ENCODE assay signal across 8 cellular contexts in genomic region chr9:134390537-134390936, GRCh38.
DNase-seq lines count a peak whose midpoint lies in the region; ATAC-seq lines count a peak whose summit lies in the region.

No MANE protein-coding gene starts in this region.

- H3K36me3 Mint-ChIP-seq in CD4-positive, alpha-beta memory T cell: no peaks in the 10 kb centered on the region
- peaks cover 3% of the 10 kb centered on the region for H3K36me3 Mint-ChIP-seq in activated CD4-positive, alpha-beta T cell treated with anti-CD3 and anti-CD28 coated beads, Interleukin-2, amount 10 ng/mL, durations not matched to agents 24 days and 14 days (ENCODE audit: low read depth)
- H3K36me3 Mint-ChIP-seq in memory B cell: no peaks in the 10 kb centered on the region

- peaks cover 30 to 60% (median 47%) of the 10 kb centered on the region in 4 donors for H3K4me1 Mint-ChIP-seq in CD4-positive, alpha-beta memory T cell
- H3K4me1 Mint-ChIP-seq in activated CD4-positive, alpha-beta T cell treated with anti-CD3 and anti-CD28 coated beads, Interleukin-2, amount 10 ng/mL, durations not matched to agents 24 days and 14 days: peaks cover 32% of the 10 kb centered on the region
- H3K4me1 Mint-ChIP-seq in memory B cell: peaks cover 37% of the 10 kb centered on the region

- H3K4me3 ChIP-seq in CD4-positive, alpha-beta memory T cell (ENCODE audit: low read length in 2 of 2): peak overlapping the region; percentile 41 to 52

- peak overlapping the region in 7 of 8 donors; percentile 77 to 90 (median 83) for H3K4me3 Mint-ChIP-seq in CD4-positive, alpha-beta memory T cell
- peak overlapping the region; percentile 70 for H3K4me3 Mint-ChIP-seq in activated CD4-positive, alpha-beta T cell treated with anti-CD3 and anti-CD28 coated beads, Interleukin-2, amount 10 ng/mL, durations not matched to agents 24 days and 14 days
- peak overlapping the region; percentile 37 for H3K4me3 Mint-ChIP-seq in memory B cell

- peak overlapping the region; percentile 97 to 99 (median 98) for H3K27ac Mint-ChIP-seq in CD4-positive, alpha-beta memory T cell
- peak overlapping the region; percentile 89 for H3K27ac Mint-ChIP-seq in activated CD4-positive, alpha-beta T cell treated with anti-CD3 and anti-CD28 coated beads, Interleukin-2, amount 10 ng/mL, durations not matched to agents 24 days and 14 days
- H3K27ac Mint-ChIP-seq in memory B cell: peak overlapping the region; percentile 95

- no peaks in the 10 kb centered on the region for H3K27me3 Mint-ChIP-seq in CD4-positive, alpha-beta memory T cell
- H3K27me3 Mint-ChIP-seq in activated CD4-positive, alpha-beta T cell treated with anti-CD3 and anti-CD28 coated beads, Interleukin-2, amount 10 ng/mL, durations not matched to agents 24 days and 14 days: peaks cover 23% of the 10 kb centered on the region
- H3K27me3 Mint-ChIP-seq in memory B cell: no peaks in the 10 kb centered on the region

- CTCF ChIA-PET in CD4-positive, alpha-beta memory T cell (lab: Charles Lee; ENCODE audit: partially characterized antibody): interaction anchor here (0.6 to 2.0 kb wide), 4 partner anchors 12 to 16 kb away, joined by 3 to 9 read pairs (median 6); no protein-coding TSS in a partner anchor

- POLR2A ChIA-PET in CD4-positive, alpha-beta memory T cell (lab: Charles Lee; ENCODE audit: partially characterized antibody): interaction anchor here (0.9 to 3.7 kb wide), 8 partner anchors 9 to 227 kb away, joined by 4 to 31 read pairs (median 10); partner anchors contain the start of gene RNU6ATAC

- H3K27me3 ChIP-seq in CD4-positive, alpha-beta memory T cell (ENCODE audit: insufficient read depth, low read length): no peaks in the 10 kb centered on the region

- ATAC-seq in HG02571 (IDR thresholded peaks at IDR 0.05; ENCODE audit: unreplicated experiment) (peak; percentile 25), memory B cell (ENCODE audit: low read depth) (peak; percentile 61), Right ventricle myocardium inferior (no peak)

- no peaks in the 10 kb centered on the region for H3K9me3 ChIP-seq in CD4-positive, alpha-beta memory T cell (ENCODE audit: control insufficient read depth in 1 of 2, low read length in 2 of 2)

- peaks cover 0 to 5% (median 3%) of the 10 kb centered on the region in 8 donors for H3K9me3 Mint-ChIP-seq in CD4-positive, alpha-beta memory T cell
- peaks cover 5% of the 10 kb centered on the region for H3K9me3 Mint-ChIP-seq in activated CD4-positive, alpha-beta T cell treated with anti-CD3 and anti-CD28 coated beads, Interleukin-2, amount 10 ng/mL, durations not matched to agents 24 days and 14 days
- peaks cover 4% of the 10 kb centered on the region for H3K9me3 Mint-ChIP-seq in memory B cell

- peak overlapping the region; percentile 97 for H3K27ac ChIP-seq in CD4-positive, alpha-beta memory T cell (ENCODE audit: low read depth, low read length)

- intact Hi-C loops in CD4-positive, alpha-beta memory T cell (cut with micrococcal nuclease): loop anchor here (2.0 to 10.0 kb wide), 4 partner anchors 16 to 326 kb away; partner anchors contain the start of genes BRD3 and RNU6ATAC
- intact Hi-C loops in activated CD4-positive, alpha-beta T cell treated with anti-CD3 and anti-CD28 coated beads, Interleukin-2, amount 10 ng/mL, durations not matched to agents 24 days and 14 days (cut with micrococcal nuclease): loop anchor here (2.0 to 5.0 kb wide), 3 partner anchors 16 to 228 kb away; partner anchors contain the start of genes RNU6ATAC and RXRA
- intact Hi-C loops in Right ventricle myocardium inferior (cut with DNase I): no loop called here

- peaks cover 56% of the 10 kb centered on the region for H3K4me1 ChIP-seq in CD4-positive, alpha-beta memory T cell (ENCODE audit: insufficient read depth, low read length)

- peak; percentile 71 to 91 (median 76) for DNase-seq in CD4-positive, alpha-beta memory T cell
- peak; percentile 83 for DNase-seq in activated CD4-positive, alpha-beta T cell treated with anti-CD3 and anti-CD28 coated beads, Interleukin-2, amount 10 ng/mL, durations not matched to agents 24 days and 14 days
- DNase-seq in memory B cell (ENCODE audit: low spot score in 2 of 2): peak; percentile 65 to 69
- no peak for DNase-seq in UCSD-AML1 (lab: John Stamatoyannopoulos, UW; ENCODE audit: unreplicated experiment)
- DNase-seq in Ammon's horn (ENCODE audit: low spot score): no peak
- no peak for DNase-seq in NCI-H2171 (lab: John Stamatoyannopoulos, UW)
- DNase-seq in Right ventricle myocardium inferior (ENCODE audit: missing footprints): no peak

- no peaks in the 10 kb centered on the region for H3K36me3 ChIP-seq in CD4-positive, alpha-beta memory T cell (ENCODE audit: insufficient read depth, low read length)

Comparison
In these comparisons a context has a peak if more than half of its experiments do, and no peak if none do; other contexts are left out.
1. DNase-seq: peak in CD4-positive, alpha-beta memory T cell (5 of 5), activated CD4-positive, alpha-beta T cell treated with anti-CD3 and anti-CD28 coated beads, Interleukin-2, amount 10 ng/mL, durations not matched to agents 24 days and 14 days (single experiment) and memory B cell (2 of 2); none in UCSD-AML1 (single experiment), Ammon's horn (single experiment), NCI-H2171 (single experiment) and Right ventricle myocardium inferior (single experiment).
2. Peak in every context shown above with its lines, with median percentiles within 50 percentile points of each other: H3K27ac Mint-ChIP-seq and H3K4me3 Mint-ChIP-seq.